ENCODE assay signal across 8 cellular contexts in the genomic region with DNA sequence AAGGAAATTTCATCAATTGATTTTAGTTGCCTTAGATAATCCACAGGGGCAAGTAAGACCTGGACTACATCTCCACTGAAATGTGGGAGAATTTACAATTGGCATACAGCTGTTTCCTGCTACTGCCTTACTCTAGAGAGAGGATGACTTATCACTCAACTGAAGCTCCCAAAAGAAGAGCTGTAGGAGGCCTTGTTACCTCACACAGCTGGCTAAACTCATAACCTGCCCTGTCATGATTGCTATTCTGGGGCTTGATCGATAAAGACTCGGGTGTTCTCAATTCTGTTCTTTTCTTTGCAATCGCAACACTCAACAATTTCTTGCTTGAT.
A peak's percentile ranks its signal among the peaks of the same experiment; 100 is the strongest.
DNase-seq lines count a peak whose midpoint lies in the region; ATAC-seq, FAIRE-seq and TF ChIP-seq lines count a peak whose summit lies in the region.

No MANE protein-coding gene starts in this region.

- no peaks in the 10 kb centered on the region for H3K4me1 ChIP-seq in H1 (replicated peaks in 1 of 4; ENCODE audit: control insufficient read depth in 3 of 4, insufficient read depth in 4 of 4, low read length in 3 of 4)

- no peak overlapping the region for H3K4me3 ChIP-seq in H1 (ENCODE audit: extremely low read depth in 1 of 4, insufficient read depth in 2 of 4, low read depth in 3 of 4, low read length in 4 of 4)

- no peak overlapping the region for H3K23ac ChIP-seq in H1 (ENCODE audit: insufficient read length)

- H2BK5ac ChIP-seq in H1 (ENCODE audit: low read depth, low read length): no peak overlapping the region

- no peak overlapping the region for H4K8ac ChIP-seq in H1 (ENCODE audit: extremely low read depth, insufficient read depth, low read length)

- H2BK12ac ChIP-seq in H1 (ENCODE audit: low read depth, low read length): no peak overlapping the region

- H3K4ac ChIP-seq in H1 (replicated peaks; ENCODE audit: insufficient read length, low read depth, low read length): no peak overlapping the region

- H3K27me3 ChIP-seq in H1 (replicated peaks in 1 of 4; ENCODE audit: control insufficient read depth in 3 of 4, extremely low read depth in 1 of 4, insufficient read depth in 3 of 4, low read length in 3 of 4): no peaks in the 10 kb centered on the region

- H3K14ac ChIP-seq in H1 (ENCODE audit: insufficient read length): no peak overlapping the region

- H2BK15ac ChIP-seq in H1 (ENCODE audit: low read length): no peak overlapping the region

- H3K36me3 ChIP-seq in H1 (ENCODE audit: control insufficient read depth in 2 of 4, insufficient read depth in 4 of 4, low read length in 3 of 4): no peaks in the 10 kb centered on the region

- peak overlapping the region; percentile 97 for H2AFZ ChIP-seq in H1 (ENCODE audit: low read length)

- no peak overlapping the region for H3K27ac ChIP-seq in H1 (ENCODE audit: low read depth, low read length)

- TF ChIP-seq EP300 in H1 (IDR thresholded peaks at IDR 0.05; ENCODE audit: borderline replicate concordance in 1 of 2, low read depth in 2 of 2, low read length in 2 of 2): no peak

- TF ChIP-seq RAD21 in H1 (IDR thresholded peaks at IDR 0.05 in 1 of 2, conservative IDR thresholded peaks at IDR 0.05 in 1 of 2; ENCODE audit: low read depth in 2 of 2, low read length in 2 of 2): no peak

- H2BK120ac ChIP-seq in H1 (replicated peaks; ENCODE audit: low read depth, low read length): no peak overlapping the region

- peak; percentile 2 for DNase-seq in GM10266 (ENCODE audit: extremely low spot score)
- DNase-seq in GM20000 (ENCODE audit: low spot score): peak; percentile 13
- DNase-seq in H1 (ENCODE audit: low read depth in 1 of 2, low spot score in 2 of 2): no peak
- no peak for DNase-seq in cortex of kidney (lab: John Stamatoyannopoulos, UW)
- no peak for DNase-seq in kidney glomerular epithelial cell (lab: John Stamatoyannopoulos, UW)
- no peak for DNase-seq in activated CD8-positive, alpha-beta memory T cell treated with anti-CD3 and anti-CD28 coated beads, Interleukin-2, amount 50 U/mL, for 4 hours
- DNase-seq in epidermal melanocyte (ENCODE audit: insufficient read length, low spot score): no peak

- no peak overlapping the region for H3K9ac ChIP-seq in H1 (replicated peaks in 1 of 4; ENCODE audit: extremely low read depth in 1 of 4, low read depth in 3 of 4, low read length in 3 of 4)

- peak; percentile 10 for ATAC-seq in HG03520 (IDR thresholded peaks at IDR 0.05; ENCODE audit: unreplicated experiment)

- no peak overlapping the region for H4K5ac ChIP-seq in H1 (ENCODE audit: insufficient read length, low read depth, low read length)

- no peak for TF ChIP-seq POLR2A in H1 (IDR thresholded peaks at IDR 0.05; ENCODE audit: control extremely low read depth in 1 of 2, low read depth in 2 of 2, low read length in 2 of 2)

- 100% methylated on average over 3 of the region's 3 CpGs; no CpG with 5 or more reads in 1 of the 2 experiments for WGBS in H1 (ENCODE audit: extremely low coverage in 1 of 2, insufficient coverage in 1 of 2, insufficient read length in 1 of 2, insufficient replicate concordance in 2 of 2, low coverage in 1 of 2, low lambda C conversion rate in 2 of 2, missing lambda C conversion rate in 1 of 2), 2 experiments

- no peak overlapping the region for H2BK20ac ChIP-seq in H1 (ENCODE audit: low read length)

- H2AK5ac ChIP-seq in H1 (ENCODE audit: low read depth, low read length): no peak overlapping the region

- H3K18ac ChIP-seq in H1 (ENCODE audit: extremely low read depth, low read length): no peak overlapping the region

- no peaks in the 10 kb centered on the region for H3K9me3 ChIP-seq in H1 (ENCODE audit: insufficient read depth in 2 of 2, low read depth in 1 of 2, low read length in 1 of 2)

- no peak for TF ChIP-seq CTCF in GM10266 (IDR thresholded peaks at IDR 0.05; ENCODE audit: control insufficient read depth, insufficient read depth, low read depth, missing control alignments)
- no peak for TF ChIP-seq CTCF in GM20000 (IDR thresholded peaks at IDR 0.05; ENCODE audit: extremely low read depth, missing control alignments)
- no peak for TF ChIP-seq CTCF in H1 (IDR thresholded peaks at IDR 0.05; ENCODE audit: control extremely low read depth in 1 of 3, insufficient read depth in 1 of 3, low read depth in 1 of 3, low read length in 3 of 3)

- no peaks in the 10 kb centered on the region for H3K79me1 ChIP-seq in H1 (ENCODE audit: low read depth, low read length)

- no peak overlapping the region for H3K4me2 ChIP-seq in H1 (ENCODE audit: insufficient read depth in 1 of 2, low read depth in 2 of 2, low read length in 2 of 2)

- H4K20me1 ChIP-seq in H1 (replicated peaks in 1 of 2; ENCODE audit: control insufficient read depth in 1 of 2, insufficient read depth in 2 of 2, low read length in 2 of 2): no peaks in the 10 kb centered on the region

- no peaks in the 10 kb centered on the region for H3K23me2 ChIP-seq in H1 (ENCODE audit: low read depth, low read length)

- no peaks in the 10 kb centered on the region for H3K79me2 ChIP-seq in H1 (ENCODE audit: control insufficient read depth in 1 of 2, insufficient read depth in 2 of 2, low read length in 2 of 2)

- FAIRE-seq in H1 (lab: Jason Lieb, UNC): no peak

- H3K56ac ChIP-seq in H1 (replicated peaks; ENCODE audit: insufficient read length, low read depth, low read length): no peak overlapping the region

- POLR2A ChIA-PET in H1 (lab: Charles Lee; ENCODE audit: partially characterized antibody): no interaction called here

- CTCF ChIA-PET in H1 (lab: Charles Lee; ENCODE audit: partially characterized antibody): interaction anchor here (0.6 kb wide), 1 partner anchor 457 kb away, joined by 3 read pairs; no protein-coding TSS in a partner anchor

- no peak overlapping the region for H4K91ac ChIP-seq in H1 (replicated peaks; ENCODE audit: insufficient read length, low read length)

TF ChIP-seq in H1, 55 proteins besides CTCF, POLR2A, EP300 and RAD21:
- TF ChIP-seq BRCA1 (IDR thresholded peaks at IDR 0.05; ENCODE audit: low read depth, low read length) (no peak), TBP (IDR thresholded peaks at IDR 0.05; ENCODE audit: low read depth, low read length) (no peak), RNF2 (IDR thresholded peaks at IDR 0.05; ENCODE audit: borderline replicate concordance, low read depth, low read length, missing control alignments, poor library complexity, severe bottlenecking) (no peak), JUND (IDR thresholded peaks at IDR 0.05; ENCODE audit: low read length) (no peak), BCL11A (IDR thresholded peaks at IDR 0.05; ENCODE audit: low read depth in 2 of 2, low read length in 2 of 2) (no peak), KDM1A (IDR thresholded peaks at IDR 0.05; ENCODE audit: borderline replicate concordance, low read length) (no peak), MAX (IDR thresholded peaks at IDR 0.05) (no peak), CTBP2 (IDR thresholded peaks at IDR 0.05; ENCODE audit: borderline replicate concordance, insufficient read depth, insufficient read length, low read length) (no peak), E2F6 (IDR thresholded peaks at IDR 0.05) (no peak), SIN3A (conservative IDR thresholded peaks at IDR 0.05 in 1 of 2, IDR thresholded peaks at IDR 0.05 in 1 of 2; ENCODE audit: low read depth in 1 of 2, low read length in 2 of 2) (no peak), RXRA (IDR thresholded peaks at IDR 0.05; ENCODE audit: insufficient read depth, low read depth, low read length) (no peak), SP1 (IDR thresholded peaks at IDR 0.05; ENCODE audit: low read depth, low read length) (no peak), KDM5A (IDR thresholded peaks at IDR 0.05; ENCODE audit: low read length) (no peak), CHD1 (IDR thresholded peaks at IDR 0.05; ENCODE audit: low read depth, low read length) (no peak), CHD2 (IDR thresholded peaks at IDR 0.05; ENCODE audit: low read length) (no peak)

Comparison
In these comparisons a context has a peak if more than half of its experiments do, and no peak if none do; other contexts are left out.
1. DNase-seq: peak in GM10266 (single experiment) and GM20000 (single experiment); none in H1 (0 of 2), cortex of kidney (single experiment), kidney glomerular epithelial cell (single experiment), activated CD8-positive, alpha-beta memory T cell treated with anti-CD3 and anti-CD28 coated beads, Interleukin-2, amount 50 U/mL, for 4 hours (single experiment) and epidermal melanocyte (single experiment).